Comparison of ENCODE assay signal across 15 cellular contexts in genomic region chr12:30785630-30786029, GRCh38. TPM values are rescaled to one million over a fixed set of nuclear protein-coding genes. Genes with fewer than 3 reads are reported as not detected.
DNase-seq lines count a peak whose midpoint lies in the region; ATAC-seq and TF ChIP-seq lines count a peak whose summit lies in the region.
"Had no signal": no experiment of that assay in that cellular context is flagged by ENCODE, and none has a peak within 500 bp of the region (broad histone marks: within the 10 kb centered on the region; RNA-seq: fewer than 3 reads in every experiment).

No MANE protein-coding gene starts in this region.

- H3K4ac ChIP-seq in H9 (ENCODE audit: low read depth, low read length): no peak overlapping the region

- H3K36me3 Mint-ChIP-seq in H9 (ENCODE audit: insufficient read depth in 1 of 3, low read depth in 3 of 3) (peaks cover 38 to 52% (median 38%) of the 10 kb centered on the region in 3 experiments), endodermal cell (ENCODE audit: low read depth) (peaks cover 34% of the 10 kb centered on the region)
- no peaks in the 10 kb centered on the region for H3K36me3 Mint-ChIP-seq in activated naive CD8-positive, alpha-beta T cell treated with anti-CD3 and anti-CD28 coated beads, Interleukin-2, amount 50 U/mL, for 24 hours (ENCODE audit: low read depth)
- H3K36me3 Mint-ChIP-seq: CD4-positive, alpha-beta memory T cell had no signal

- no peak for ATAC-seq in activated naive CD8-positive, alpha-beta T cell treated with anti-CD3 and anti-CD28 coated beads, Interleukin-2, amount 50 U/mL, for 24 hours

- no peak overlapping the region for H3T11ph ChIP-seq in H9 (ENCODE audit: low read length)

- H3K9me3 Mint-ChIP-seq in H9 (peaks cover 48 to 51% of the 10 kb centered on the region in 2 experiments), endodermal cell (peaks cover 64% of the 10 kb centered on the region)
- H3K9me3 Mint-ChIP-seq in activated naive CD8-positive, alpha-beta T cell treated with anti-CD3 and anti-CD28 coated beads, Interleukin-2, amount 50 U/mL, for 24 hours: no peaks in the 10 kb centered on the region
- H3K9me3 Mint-ChIP-seq: CD4-positive, alpha-beta memory T cell had no signal

- H3K36me3 ChIP-seq in HUES64 (ENCODE audit: insufficient read depth, low read length): no peaks in the 10 kb centered on the region
- no peaks in the 10 kb centered on the region for H3K36me3 ChIP-seq in endodermal cell (ENCODE audit: control insufficient read depth, insufficient read depth, low read length)

- H2BK15ac ChIP-seq in H9 (ENCODE audit: low read depth, low read length): no peak overlapping the region

- H3K27ac Mint-ChIP-seq in H9: peak overlapping the region; percentile 92 to 95 (median 95)
- no peak overlapping the region for H3K27ac Mint-ChIP-seq in endodermal cell
- no peak overlapping the region for H3K27ac Mint-ChIP-seq in activated naive CD8-positive, alpha-beta T cell treated with anti-CD3 and anti-CD28 coated beads, Interleukin-2, amount 50 U/mL, for 24 hours
- H3K27ac Mint-ChIP-seq: CD4-positive, alpha-beta memory T cell had no signal

- H4K5ac ChIP-seq in H9 (ENCODE audit: insufficient read length, low read depth, low read length): no peak overlapping the region

- peaks cover 15 to 30% of the 10 kb centered on the region in 2 experiments for H3K4me1 Mint-ChIP-seq in H9
- H3K4me1 Mint-ChIP-seq in endodermal cell: no peaks in the 10 kb centered on the region
- H3K4me1 Mint-ChIP-seq in activated naive CD8-positive, alpha-beta T cell treated with anti-CD3 and anti-CD28 coated beads, Interleukin-2, amount 50 U/mL, for 24 hours: no peaks in the 10 kb centered on the region
- H3K4me1 Mint-ChIP-seq: CD4-positive, alpha-beta memory T cell had no signal

- no peak overlapping the region for H3K4me2 ChIP-seq in H9 (ENCODE audit: insufficient read depth, insufficient read length, low read length)

- H3K9ac ChIP-seq in H9 (ENCODE audit: extremely low read depth, insufficient read length, low read length): no peak overlapping the region
- no peak overlapping the region for H3K9ac ChIP-seq in HUES64 (ENCODE audit: low read depth, low read length)
- H3K9ac ChIP-seq in endodermal cell (ENCODE audit: extremely low read depth, low read length, poor library complexity, severe bottlenecking): no peak overlapping the region

- no peak overlapping the region for H2AFZ ChIP-seq in H9 (ENCODE audit: low read length)

- H3K4me3 ChIP-seq in HUES64 (ENCODE audit: low read length) (no peak overlapping the region), endodermal cell (ENCODE audit: low read length) (peak overlapping the region; percentile 70)

- H3K9me3 ChIP-seq in H9 (ENCODE audit: control insufficient read depth, low read depth, low read length): peaks cover 28% of the 10 kb centered on the region
- peaks cover 48% of the 10 kb centered on the region for H3K9me3 ChIP-seq in HUES64 (ENCODE audit: insufficient read depth, low read depth, low read length)
- H3K9me3 ChIP-seq in endodermal cell (ENCODE audit: control insufficient read depth, low read length): peaks cover 54% of the 10 kb centered on the region

- no peak overlapping the region for H3K14ac ChIP-seq in H9 (ENCODE audit: insufficient read depth, low read length)

- H2BK120ac ChIP-seq in H9 (ENCODE audit: low read depth, low read length, poor library complexity, severe bottlenecking): no peak overlapping the region

- H3K23me2 ChIP-seq in H9 (ENCODE audit: insufficient read length, low read depth, low read length, poor library complexity, severe bottlenecking): no peaks in the 10 kb centered on the region

- no CpG with 5 or more reads among the region's 2 CpGs for WGBS in H9 (ENCODE audit: extremely low coverage, insufficient read length, low lambda C conversion rate)
- WGBS in HUES64: 30% methylated on average over 1 of the region's 2 CpGs
- WGBS in endodermal cell (ENCODE audit: insufficient coverage in 1 of 2, insufficient read length in 1 of 2), 2 experiments: 86% methylated on average over 2 of the region's 2 CpGs; no CpG with 5 or more reads in 1 of the 2 experiments

- H2BK5ac ChIP-seq in H9 (ENCODE audit: insufficient read length, low read length): no peak overlapping the region

- H3K79me2 ChIP-seq in H9 (ENCODE audit: insufficient read depth, low read length): no peaks in the 10 kb centered on the region

- no peaks in the 10 kb centered on the region for H3K79me1 ChIP-seq in H9 (ENCODE audit: insufficient read depth, low read depth, low read length, poor library complexity, severe bottlenecking)

- H3K4me3 Mint-ChIP-seq in H9 (peak overlapping the region; percentile 21 to 39), endodermal cell (no peak overlapping the region)
- H3K4me3 Mint-ChIP-seq in activated naive CD8-positive, alpha-beta T cell treated with anti-CD3 and anti-CD28 coated beads, Interleukin-2, amount 50 U/mL, for 24 hours: no peak overlapping the region
- H3K4me3 Mint-ChIP-seq: CD4-positive, alpha-beta memory T cell had no signal

- H3K27ac ChIP-seq in H9 (ENCODE audit: insufficient read length, low read depth, low read length) (peak overlapping the region; percentile 32), HUES64 (ENCODE audit: low read depth, low read length) (peak overlapping the region; percentile 95; the same call in 1 of the 2 replicates), endodermal cell (ENCODE audit: low read depth, low read length) (no peak overlapping the region)

- H4K20me1 ChIP-seq in H9 (ENCODE audit: control insufficient read depth, insufficient read depth, insufficient read length): no peaks in the 10 kb centered on the region

- H2BK12ac ChIP-seq in H9 (ENCODE audit: insufficient read length, low read depth, low read length): no peak overlapping the region

- no peak overlapping the region for H4K8ac ChIP-seq in H9 (replicated peaks; ENCODE audit: insufficient read length, low read depth, low read length)

- H3K18ac ChIP-seq in H9 (ENCODE audit: insufficient read length, low read depth, low read length): no peak overlapping the region

- H3K27me3 Mint-ChIP-seq in H9 (ENCODE audit: low read depth): peaks cover 4% of the 10 kb centered on the region; the same call in 1 of the 2 replicates
- H3K27me3 Mint-ChIP-seq in endodermal cell (ENCODE audit: insufficient read depth): no peaks in the 10 kb centered on the region
- peaks cover 7% of the 10 kb centered on the region for H3K27me3 Mint-ChIP-seq in activated naive CD8-positive, alpha-beta T cell treated with anti-CD3 and anti-CD28 coated beads, Interleukin-2, amount 50 U/mL, for 24 hours

- no peaks in the 10 kb centered on the region for H3K27me3 ChIP-seq in H9 (ENCODE audit: insufficient read depth, low read length)
- H3K27me3 ChIP-seq in HUES64 (ENCODE audit: insufficient read depth, low read length): no peaks in the 10 kb centered on the region
- no peaks in the 10 kb centered on the region for H3K27me3 ChIP-seq in endodermal cell (ENCODE audit: control insufficient read depth, insufficient read depth, low read length, poor library complexity, severe bottlenecking)

- H2AK5ac ChIP-seq in H9 (ENCODE audit: insufficient read length, low read length): no peak overlapping the region

- DNase-seq in H9: no peak
- no peak for DNase-seq in endodermal cell
- no peak for DNase-seq in stimulated activated CD4-positive, alpha-beta T cell treated with anti-CD3 and anti-CD28 coated beads, Interleukin-1b, Interleukin-23, amount 100 ng/mL, for 48 hours
- no peak for DNase-seq in GM10266 (ENCODE audit: extremely low spot score)
- DNase-seq in stimulated activated CD4-positive, alpha-beta T cell treated with anti-CD3 and anti-CD28 coated beads, Interleukin-2, amount 100 ng/mL, for 24 hours: no peak
- DNase-seq in activated naive CD8-positive, alpha-beta T cell treated with anti-CD3 and anti-CD28 coated beads, Interleukin-2, amount 50 U/mL, for 24 hours: no peak
- DNase-seq: C1 segment of cervical spinal cord; Calu3; CD4-positive, alpha-beta memory T cell; COR-L47; DMS53; DMS79 treated with DMSO at 0.1 percent for 48 hours; GF-D8; HCEC 1CT had no signal

- no peak overlapping the region for H4K91ac ChIP-seq in H9 (ENCODE audit: insufficient read length, low read depth, low read length)

- H3K56ac ChIP-seq in H9 (ENCODE audit: insufficient read length, low read depth, low read length): no peak overlapping the region

- no peak overlapping the region for H2BK20ac ChIP-seq in H9 (ENCODE audit: low read depth, low read length, poor library complexity, severe bottlenecking)

- TF ChIP-seq CTCF in H9 (conservative IDR thresholded peaks at IDR 0.05) (no peak), endodermal cell (conservative IDR thresholded peaks at IDR 0.05) (no peak), GM10266 (IDR thresholded peaks at IDR 0.05; ENCODE audit: control insufficient read depth, insufficient read depth, low read depth, missing control alignments) (no peak)

- H3K4me1 ChIP-seq in H9 (ENCODE audit: insufficient read depth, low read length) (no peaks in the 10 kb centered on the region), HUES64 (ENCODE audit: insufficient read depth, low read length) (no peaks in the 10 kb centered on the region), endodermal cell (ENCODE audit: control insufficient read depth, insufficient read depth, low read length) (no peaks in the 10 kb centered on the region)

- H3K23ac ChIP-seq in H9 (ENCODE audit: insufficient read length, low read depth, low read length): no peak overlapping the region

RNA-seq across cellular contexts. Expression of gene CAPRIN2, which starts 30.9 kb away (rescaled TPM):
- total RNA-seq in H9 (2021) (123 and 130 TPM in 2 replicates), endodermal cell (100 to 1,000 TPM in 1 of 2 donors, 10 to 100 TPM in 1; 62.2 to 103 TPM)
- 34.5 TPM for polyA plus RNA-seq in HUES64 (2013, experiment 1 of 2)
- polyA plus RNA-seq in HUES64 (2013, experiment 2 of 2): 41.1 TPM
- 43.4 TPM for polyA plus RNA-seq in endodermal cell (2013, experiment 1 of 2)
- polyA plus RNA-seq in endodermal cell (2013, experiment 2 of 2): 41.2 TPM

Comparison
In these comparisons a context has a peak if more than half of its experiments do, and no peak if none do; other contexts are left out.
1. H3K27ac Mint-ChIP-seq: peak in H9 (3 of 3); none in endodermal cell (single experiment) and activated naive CD8-positive, alpha-beta T cell treated with anti-CD3 and anti-CD28 coated beads, Interleukin-2, amount 50 U/mL, for 24 hours (single experiment).
2. H3K4me3 Mint-ChIP-seq: peak in H9 (2 of 2); none in endodermal cell (single experiment) and activated naive CD8-positive, alpha-beta T cell treated with anti-CD3 and anti-CD28 coated beads, Interleukin-2, amount 50 U/mL, for 24 hours (single experiment).